16 cellular contexts compared by ENCODE assay signal in the genomic region with DNA sequence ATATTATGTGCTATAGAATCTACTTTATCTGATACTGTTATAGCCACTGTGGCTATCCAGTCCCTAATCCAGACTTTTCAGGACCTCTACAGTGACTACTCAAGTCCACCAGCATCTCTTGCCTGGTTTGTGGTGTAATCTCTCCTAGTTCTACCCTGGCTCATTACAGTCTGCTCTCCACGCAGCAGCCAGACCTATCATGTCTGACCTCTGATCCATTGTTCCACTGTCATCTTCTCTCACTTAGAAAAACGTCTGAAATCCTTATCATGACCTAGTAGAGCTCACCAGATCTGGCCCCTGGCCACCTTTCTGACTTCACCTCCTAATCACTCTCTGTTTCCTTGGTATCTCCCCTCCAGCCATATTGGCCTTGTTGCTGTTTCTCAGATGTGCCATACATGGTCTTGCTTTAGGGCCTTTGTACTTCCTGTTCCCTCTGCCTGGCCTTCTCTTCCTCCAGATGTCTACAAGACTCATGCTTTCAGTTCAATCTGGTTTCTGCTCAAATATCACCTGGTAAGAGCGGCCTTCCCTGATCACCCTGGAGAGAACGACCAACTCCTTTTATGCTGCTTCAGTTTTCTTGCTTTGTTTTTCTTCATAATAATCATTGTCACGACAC.
DNase-seq lines count a peak whose midpoint lies in the region; ATAC-seq and TF ChIP-seq lines count a peak whose summit lies in the region.
"Had no signal": no experiment of that assay in that cellular context is flagged by ENCODE, and none has a peak within 500 bp of the region (broad histone marks: within the 10 kb centered on the region; RNA-seq: fewer than 3 reads in every experiment).

No MANE protein-coding gene starts in this region.

- no peak overlapping the region for H3K23ac ChIP-seq in trophoblast cell (ENCODE audit: low read length)

- no peak overlapping the region for H2BK5ac ChIP-seq in trophoblast cell (ENCODE audit: low read depth, low read length, poor library complexity)

- DNase-seq in MM.1S (peak; percentile 30), RPMI8226 (peak; percentile 50), trophoblast cell (peak; percentile 65 to 73), iPS-NIHi11 (ENCODE audit: low spot score) (no peak), DMS 273 (lab: John Stamatoyannopoulos, UW; ENCODE audit: unreplicated experiment) (no peak)
- DNase-seq: ACHN; Calu3; CD4-positive, CD25-positive, alpha-beta regulatory T cell; DMS79; H7 had no signal

- H3K4me1 ChIP-seq in MM.1S (ENCODE audit: low read length) (no peaks in the 10 kb centered on the region), trophoblast cell (ENCODE audit: control insufficient read depth in 1 of 2, insufficient read depth in 2 of 2, low read length in 2 of 2) (peaks cover 0 to 4% of the 10 kb centered on the region in 2 experiments)
- H3K4me1 ChIP-seq: BLaER1 treated with 17β-estradiol and CSF1 and Interleukin-3, amounts not matched to agents 10 nM and 100 nM had no signal

- H2AK5ac ChIP-seq in trophoblast cell (ENCODE audit: low read length), result no peak overlapping the region

- no peak overlapping the region for H3K18ac ChIP-seq in trophoblast cell (ENCODE audit: low read length)

- H3K36me3 ChIP-seq in MM.1S (replicated peaks; ENCODE audit: insufficient read depth, low read length) (no peaks in the 10 kb centered on the region), trophoblast cell (ENCODE audit: control insufficient read depth in 1 of 2, insufficient read depth in 2 of 2, low read length in 2 of 2) (no peaks in the 10 kb centered on the region)
- H3K36me3 ChIP-seq: BLaER1 treated with 17β-estradiol and CSF1 and Interleukin-3, amounts not matched to agents 10 nM and 100 nM had no signal

- H4K8ac ChIP-seq in trophoblast cell (ENCODE audit: low read depth, low read length), result no peak overlapping the region

- ATAC-seq in GM18511 (IDR thresholded peaks at IDR 0.05; ENCODE audit: unreplicated experiment), result peak; percentile 51
- no peak for ATAC-seq in HG03159 (IDR thresholded peaks at IDR 0.05; ENCODE audit: unreplicated experiment)
- ATAC-seq: GM23338, HepG2 had no signal

- no peak overlapping the region for H3K4ac ChIP-seq in trophoblast cell (ENCODE audit: low read depth, low read length)

- H3K27me3 ChIP-seq in MM.1S (replicated peaks; ENCODE audit: insufficient read depth, low read length) (no peaks in the 10 kb centered on the region), trophoblast cell (ENCODE audit: insufficient read depth, low read length) (no peaks in the 10 kb centered on the region)
- H3K27me3 ChIP-seq: BLaER1 treated with 17β-estradiol and CSF1 and Interleukin-3, amounts not matched to agents 10 nM and 100 nM had no signal

- no peak overlapping the region for H4K12ac ChIP-seq in trophoblast cell (ENCODE audit: low read depth, low read length)

- no peaks in the 10 kb centered on the region for H3F3A ChIP-seq in MM.1S (ENCODE audit: insufficient read depth, low read length)

- H3K4me2 ChIP-seq in MM.1S (ENCODE audit: low read depth, low read length), result no peak overlapping the region
- no peak overlapping the region for H3K4me2 ChIP-seq in trophoblast cell (ENCODE audit: low read length)
- H3K4me2 ChIP-seq: BLaER1 treated with 17β-estradiol and CSF1 and Interleukin-3, amounts not matched to agents 10 nM and 100 nM; GM23338; KMS-11 had no signal

- WGBS in trophoblast cell (ENCODE audit: extremely low coverage, insufficient coverage, insufficient read length), result no CpG with 5 or more reads among the region's 5 CpGs

- TF ChIP-seq CTCF in MM.1S (IDR thresholded peaks at IDR 0.05; ENCODE audit: low read length), result no peak

- H3K9me2 ChIP-seq in MM.1S (replicated peaks; ENCODE audit: insufficient read depth, low read length), result no peaks in the 10 kb centered on the region

- H2AFZ ChIP-seq in MM.1S (ENCODE audit: low read length) (no peak overlapping the region), trophoblast cell (ENCODE audit: insufficient read depth, low read length, poor library complexity) (no peak overlapping the region)
- H2AFZ ChIP-seq: GM23338 had no signal

- H3K4me3 ChIP-seq in MM.1S (ENCODE audit: low read length) (no peak overlapping the region), trophoblast cell (ENCODE audit: low read depth, low read length) (no peak overlapping the region)
- H3K4me3 ChIP-seq: BLaER1 treated with 17β-estradiol and CSF1 and Interleukin-3, amounts not matched to agents 10 nM and 100 nM; GM23338 had no signal

- H2BK120ac ChIP-seq in trophoblast cell (ENCODE audit: insufficient read depth, low read length, poor library complexity), result no peak overlapping the region

- H3K9me3 ChIP-seq in MM.1S (replicated peaks; ENCODE audit: insufficient read depth, low read length) (no peaks in the 10 kb centered on the region), trophoblast cell (ENCODE audit: insufficient read depth, low read depth, low read length) (no peaks in the 10 kb centered on the region)
- H3K9me3 ChIP-seq: BLaER1 treated with 17β-estradiol and CSF1 and Interleukin-3, amounts not matched to agents 10 nM and 100 nM had no signal

- H3K79me1 ChIP-seq in trophoblast cell (ENCODE audit: low read length), result no peaks in the 10 kb centered on the region

- H3K27ac ChIP-seq in MM.1S (ENCODE audit: low read length) (no peak overlapping the region), trophoblast cell (ENCODE audit: low read depth, low read length) (peak overlapping the region; percentile 36)
- H3K27ac ChIP-seq: BLaER1 treated with 17β-estradiol and CSF1 and Interleukin-3, amounts not matched to agents 10 nM and 100 nM; KMS-11 had no signal

- no peak overlapping the region for H2BK12ac ChIP-seq in trophoblast cell (ENCODE audit: low read length)

- H3K9ac ChIP-seq in MM.1S (ENCODE audit: low read length) (no peak overlapping the region), trophoblast cell (ENCODE audit: low read length) (no peak overlapping the region)
- H3K9ac ChIP-seq: BLaER1 treated with 17β-estradiol and CSF1 and Interleukin-3, amounts not matched to agents 10 nM and 100 nM; KMS-11 had no signal

- no peaks in the 10 kb centered on the region for H4K20me1 ChIP-seq in MM.1S (ENCODE audit: insufficient read depth, low read length)
- H4K20me1 ChIP-seq: BLaER1 treated with 17β-estradiol and CSF1 and Interleukin-3, amounts not matched to agents 10 nM and 100 nM had no signal

- H3K14ac ChIP-seq in trophoblast cell (ENCODE audit: low read length), result no peak overlapping the region

- H4K91ac ChIP-seq in trophoblast cell (ENCODE audit: low read depth, low read length), result no peak overlapping the region

- no peaks in the 10 kb centered on the region for H3K79me2 ChIP-seq in MM.1S (ENCODE audit: low read length)
- no peaks in the 10 kb centered on the region for H3K79me2 ChIP-seq in trophoblast cell (ENCODE audit: control insufficient read depth, insufficient read depth, low read length, poor library complexity)

Comparison
In these comparisons a context has a peak if more than half of its experiments do, and no peak if none do; other contexts are left out.
1. DNase-seq: peak in MM.1S (single experiment), RPMI8226 (single experiment) and trophoblast cell (2 of 2); none in iPS-NIHi11 (single experiment) and DMS 273 (single experiment).